18 cellular contexts compared by ENCODE assay signal in the genomic region with DNA sequence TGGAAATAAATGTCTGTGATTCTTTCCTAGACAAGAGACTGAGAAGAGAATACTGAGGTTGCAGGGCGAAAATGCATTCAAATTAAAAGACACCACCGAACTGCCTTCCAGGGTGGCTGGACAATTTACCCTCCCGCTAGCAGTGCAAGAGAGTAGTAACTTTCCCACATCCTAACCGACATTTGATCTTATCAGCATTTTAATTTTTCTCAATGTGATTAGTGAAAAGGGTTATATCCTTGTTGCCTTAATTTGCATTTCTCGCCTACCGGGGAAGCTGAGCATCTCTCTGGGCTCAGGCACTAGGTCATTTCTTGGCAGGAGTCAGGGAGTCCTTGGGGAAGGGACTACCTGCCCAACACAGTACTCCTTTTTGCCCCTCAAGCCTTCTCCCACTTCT. TPM values are rescaled to one million over a fixed set of nuclear protein-coding genes. Genes with fewer than 3 reads are reported as not detected.
DNase-seq lines count a peak whose midpoint lies in the region; ATAC-seq and TF ChIP-seq lines count a peak whose summit lies in the region.
"Had no signal": no experiment of that assay in that cellular context is flagged by ENCODE, and none has a peak within 500 bp of the region (broad histone marks: within the 10 kb centered on the region; RNA-seq: fewer than 3 reads in every experiment).

No MANE protein-coding gene starts in this region.

- H2AFZ ChIP-seq in DND-41 (ENCODE audit: low read depth, low read length): peak overlapping the region; percentile 31; the same call in 1 of the 2 replicates
- H2AFZ ChIP-seq in trophoblast cell (ENCODE audit: insufficient read depth, low read length, poor library complexity): no peak overlapping the region

- H3K27ac ChIP-seq in DND-41 (ENCODE audit: low read length) (peak overlapping the region; percentile 61), trophoblast cell (ENCODE audit: low read depth, low read length) (no peak overlapping the region), left ventricle myocardium inferior (replicated peaks) (no peak overlapping the region)
- H3K27ac ChIP-seq: coronary artery, gastroesophageal sphincter, tibial artery had no signal

- H3K9ac ChIP-seq in DND-41 (ENCODE audit: low read depth, low read length) (0 out of 2 replicates have a peak overlapping the region, but pooled peaks have one; percentile 2), trophoblast cell (ENCODE audit: low read length) (no peak overlapping the region)

- peaks cover 24% of the 10 kb centered on the region for H3K36me3 Mint-ChIP-seq in T-helper 1 cell treated with Interleukin-12 subunit alpha and Interleukin-12 subunit beta and Interleukin-4 antibody, amounts not matched to agents 30 μg/mL and 1 μg/mL, for 36 hours (ENCODE audit: low read depth)
- peaks cover 3% of the 10 kb centered on the region for H3K36me3 Mint-ChIP-seq in effector memory CD8-positive, alpha-beta T cell (ENCODE audit: insufficient read depth)

- H3K14ac ChIP-seq in trophoblast cell (ENCODE audit: low read length): no peak overlapping the region

- H3K79me2 ChIP-seq in DND-41 (ENCODE audit: insufficient read depth, low read length) (peaks cover 9% of the 10 kb centered on the region), trophoblast cell (ENCODE audit: control insufficient read depth, insufficient read depth, low read length, poor library complexity) (no peaks in the 10 kb centered on the region)

- H3K9me3 ChIP-seq in DND-41 (ENCODE audit: insufficient read depth, low read length, severe bottlenecking): no peaks in the 10 kb centered on the region
- peaks cover 5% of the 10 kb centered on the region for H3K9me3 ChIP-seq in trophoblast cell (ENCODE audit: insufficient read depth, low read depth, low read length)
- H3K9me3 ChIP-seq in left ventricle myocardium inferior (replicated peaks): no peaks in the 10 kb centered on the region
- H3K9me3 ChIP-seq: BE2C, tibial artery had no signal

- H3K4ac ChIP-seq in trophoblast cell (ENCODE audit: low read depth, low read length): no peak overlapping the region

- no peak overlapping the region for H2BK5ac ChIP-seq in trophoblast cell (ENCODE audit: low read depth, low read length, poor library complexity)

- WGBS in trophoblast cell (ENCODE audit: extremely low coverage, insufficient coverage, insufficient read length): no CpG with 5 or more reads among the region's 6 CpGs

- H4K12ac ChIP-seq in trophoblast cell (ENCODE audit: low read depth, low read length): no peak overlapping the region

- no peaks in the 10 kb centered on the region for H3K9me3 Mint-ChIP-seq in T-helper 1 cell treated with Interleukin-12 subunit alpha and Interleukin-12 subunit beta and Interleukin-4 antibody, amounts not matched to agents 30 μg/mL and 1 μg/mL, for 36 hours
- H3K9me3 Mint-ChIP-seq in effector memory CD8-positive, alpha-beta T cell: no peaks in the 10 kb centered on the region

- no peak overlapping the region for H4K8ac ChIP-seq in trophoblast cell (ENCODE audit: low read depth, low read length)

- H3K4me1 Mint-ChIP-seq in T-helper 1 cell treated with Interleukin-12 subunit alpha and Interleukin-12 subunit beta and Interleukin-4 antibody, amounts not matched to agents 30 μg/mL and 1 μg/mL, for 36 hours (ENCODE audit: low read depth): peaks cover 65% of the 10 kb centered on the region
- peaks cover 51 to 55% of the 10 kb centered on the region in 2 donors for H3K4me1 Mint-ChIP-seq in effector memory CD8-positive, alpha-beta T cell (ENCODE audit: low read depth in 2 of 2)

- H3K36me3 ChIP-seq in DND-41 (ENCODE audit: insufficient read depth, low read length) (no peaks in the 10 kb centered on the region), trophoblast cell (ENCODE audit: control insufficient read depth in 1 of 2, insufficient read depth in 2 of 2, low read length in 2 of 2) (no peaks in the 10 kb centered on the region), left ventricle myocardium inferior (no peaks in the 10 kb centered on the region)
- H3K36me3 ChIP-seq: BE2C, gastroesophageal sphincter, tibial artery had no signal

- H3K27ac Mint-ChIP-seq in T-helper 1 cell treated with Interleukin-12 subunit alpha and Interleukin-12 subunit beta and Interleukin-4 antibody, amounts not matched to agents 30 μg/mL and 1 μg/mL, for 36 hours: peak overlapping the region; percentile 77
- H3K27ac Mint-ChIP-seq in effector memory CD8-positive, alpha-beta T cell: no peak overlapping the region

- H3K23ac ChIP-seq in trophoblast cell (ENCODE audit: low read length): no peak overlapping the region

- H3K18ac ChIP-seq in trophoblast cell (ENCODE audit: low read length): no peak overlapping the region

- no peak overlapping the region for H2BK120ac ChIP-seq in trophoblast cell (ENCODE audit: insufficient read depth, low read length, poor library complexity)

- no peak overlapping the region for H2AK5ac ChIP-seq in trophoblast cell (ENCODE audit: low read length)

- peak overlapping the region in 1 of 2 experiments; percentile 24; a peak in 2 of 4 replicates for H3K4me3 ChIP-seq in DND-41 (ENCODE audit: low read depth in 1 of 2, low read length in 2 of 2)
- no peak overlapping the region for H3K4me3 ChIP-seq in trophoblast cell (ENCODE audit: low read depth, low read length)
- H3K4me3 ChIP-seq in left ventricle myocardium inferior: no peak overlapping the region
- H3K4me3 ChIP-seq: coronary artery, gastroesophageal sphincter, tibial artery had no signal

- H4K20me1 ChIP-seq in DND-41 (ENCODE audit: insufficient read depth, low read length): no peaks in the 10 kb centered on the region

- intact Hi-C loops in left ventricle myocardium inferior (cut with micrococcal nuclease): no loop called here

- H3K4me3 Mint-ChIP-seq in T-helper 1 cell treated with Interleukin-12 subunit alpha and Interleukin-12 subunit beta and Interleukin-4 antibody, amounts not matched to agents 30 μg/mL and 1 μg/mL, for 36 hours: peak overlapping the region; percentile 76
- H3K4me3 Mint-ChIP-seq in effector memory CD8-positive, alpha-beta T cell: peak overlapping the region; percentile 49 to 57

- H3K4me1 ChIP-seq in DND-41 (ENCODE audit: insufficient read depth, low read length) (peaks cover 49% of the 10 kb centered on the region), trophoblast cell (ENCODE audit: control insufficient read depth in 1 of 2, insufficient read depth in 2 of 2, low read length in 2 of 2) (peaks cover 16 to 17% of the 10 kb centered on the region in 2 experiments), left ventricle myocardium inferior (peaks cover 9% of the 10 kb centered on the region)
- H3K4me1 ChIP-seq: BE2C had no signal

- no peak overlapping the region for H4K91ac ChIP-seq in trophoblast cell (ENCODE audit: low read depth, low read length)

- H3K27me3 ChIP-seq in DND-41 (ENCODE audit: insufficient read depth, low read length, poor library complexity): no peaks in the 10 kb centered on the region
- peaks cover 20% of the 10 kb centered on the region for H3K27me3 ChIP-seq in trophoblast cell (ENCODE audit: insufficient read depth, low read length)
- H3K27me3 ChIP-seq in left ventricle myocardium inferior (ENCODE audit: low read depth): peaks cover 95% of the 10 kb centered on the region

- no peak overlapping the region for H2BK12ac ChIP-seq in trophoblast cell (ENCODE audit: low read length)

- H3K4me2 ChIP-seq in DND-41 (ENCODE audit: insufficient read depth, low read length): peak overlapping the region; percentile 70; the same call in 1 of the 2 replicates
- no peak overlapping the region for H3K4me2 ChIP-seq in trophoblast cell (ENCODE audit: low read length)

- peaks cover 10% of the 10 kb centered on the region for H3K27me3 Mint-ChIP-seq in T-helper 1 cell treated with Interleukin-12 subunit alpha and Interleukin-12 subunit beta and Interleukin-4 antibody, amounts not matched to agents 30 μg/mL and 1 μg/mL, for 36 hours (ENCODE audit: low read depth)
- peaks cover 73 to 91% of the 10 kb centered on the region in 2 donors for H3K27me3 Mint-ChIP-seq in effector memory CD8-positive, alpha-beta T cell

- peak; percentile 57 for ATAC-seq in DND-41 (ENCODE audit: insufficient read depth, low read depth)
- ATAC-seq in effector memory CD8-positive, alpha-beta T cell (replicated peaks): peak; percentile 48
- ATAC-seq: gastroesophageal sphincter had no signal

- TF ChIP-seq CTCF in DND-41 (IDR thresholded peaks at IDR 0.05; ENCODE audit: borderline replicate concordance, extremely low read depth, low read length, poor library complexity, severe bottlenecking): no peak
- TF ChIP-seq CTCF in GM12873 (IDR thresholded peaks at IDR 0.05; ENCODE audit: insufficient read depth, low read depth, low read length, missing control alignments): peak; percentile 6
- TF ChIP-seq CTCF in left ventricle myocardium inferior (IDR thresholded peaks at IDR 0.05; ENCODE audit: borderline replicate concordance): no peak

- peaks cover 2% of the 10 kb centered on the region for H3K79me1 ChIP-seq in trophoblast cell (ENCODE audit: low read length)

- peak; percentile 63 for DNase-seq in DND-41
- no peak for DNase-seq in effector memory CD8-positive, alpha-beta T cell
- DNase-seq in trophoblast cell: no peak
- no peak for DNase-seq in left ventricle myocardium inferior
- DNase-seq in glomerular visceral epithelial cell (ENCODE audit: extremely low spot score): no peak
- DNase-seq: activated effector memory CD4-positive, alpha-beta T cell treated with anti-CD3 and anti-CD28 coated beads, Interleukin-2, amount 50 U/mL, for 16 hours; BE2C; DMS 273 treated with DMSO at 0.1 percent for 48 hours; NCI-H187; NCI-H446 treated with DMSO at 0.1 percent for 48 hours; SHP77; stimulated activated CD4-positive, alpha-beta T cell treated with anti-CD3 and anti-CD28 coated beads, Interleukin-4, amount 100 ng/mL, for 4 hours; tibial artery had no signal

RNA-seq across cellular contexts. Expression of gene TNFRSF8, which starts 2.8 kb away (rescaled TPM):
- 0.16 and 0.19 TPM in 2 replicates for polyA plus RNA-seq in trophoblast cell (2013)
- 0.82 TPM for total RNA-seq in left ventricle myocardium inferior
- total RNA-seq: LHCN-M2 had no signal

RNA-seq across cellular contexts. Expression of gene MIIP, which starts 46.6 kb away (rescaled TPM):
- 32.1 and 33.6 TPM in 2 replicates for polyA plus RNA-seq in trophoblast cell (2013)
- 16.2 TPM for total RNA-seq in left ventricle myocardium inferior
